Comparison of ENCODE assay signal across 29 cellular contexts in genomic region chr18:71598374-71598773, GRCh38.
A peak's percentile ranks its signal among the peaks of the same experiment; 100 is the strongest.
DNase-seq lines count a peak whose midpoint lies in the region; ATAC-seq and TF ChIP-seq lines count a peak whose summit lies in the region.
"Had no signal": no experiment of that assay in that cellular context is flagged by ENCODE, and none has a peak within 500 bp of the region (broad histone marks: within the 10 kb centered on the region; RNA-seq: fewer than 3 reads in every experiment).

No MANE protein-coding gene starts in this region.

- H3K4me3 ChIP-seq in thyroid gland (replicated peaks in 1 of 3): no peak overlapping the region
- H3K4me3 ChIP-seq: A549, PC-9, SJSA1 had no signal

- no peaks in the 10 kb centered on the region for H3K27me3 ChIP-seq in thyroid gland
- H3K27me3 ChIP-seq: SJSA1 had no signal

- no peaks in the 10 kb centered on the region for H3K36me3 Mint-ChIP-seq in activated CD4-positive, alpha-beta T cell treated with anti-CD3 and anti-CD28 coated beads, Interleukin-2, amount 10 ng/mL, durations not matched to agents 24 days and 14 days (ENCODE audit: low read depth)
- H3K36me3 Mint-ChIP-seq: CD8-positive, alpha-beta T cell had no signal

- WGBS in thyroid gland, 2 donors: 57 to 67% methylated on average over 1 of the region's 1 CpG

- TF ChIP-seq POLR2A in thyroid gland (IDR thresholded peaks at IDR 0.05): no peak

- no peak overlapping the region for H3K4me3 Mint-ChIP-seq in activated CD4-positive, alpha-beta T cell treated with anti-CD3 and anti-CD28 coated beads, Interleukin-2, amount 10 ng/mL, durations not matched to agents 24 days and 14 days
- H3K4me3 Mint-ChIP-seq: CD8-positive, alpha-beta T cell had no signal

- peak; percentile 88 for ATAC-seq in SK-N-SH treated with all-trans-retinoic acid at 6 μM for 48 hours
- ATAC-seq: A549; CD8-positive, alpha-beta T cell had no signal

- H3K36me3 ChIP-seq in thyroid gland: no peaks in the 10 kb centered on the region
- H3K36me3 ChIP-seq: SJSA1 had no signal

- no peak for TF ChIP-seq CTCF in thyroid gland (IDR thresholded peaks at IDR 0.05)

- no peaks in the 10 kb centered on the region for H3K9me3 ChIP-seq in thyroid gland
- H3K9me3 ChIP-seq: A549, Caco-2, SJSA1 had no signal

- no peaks in the 10 kb centered on the region for H3K4me1 ChIP-seq in thyroid gland
- H3K4me1 ChIP-seq: A549, Caco-2, SJSA1 had no signal

- no peaks in the 10 kb centered on the region for H3K4me1 Mint-ChIP-seq in activated CD4-positive, alpha-beta T cell treated with anti-CD3 and anti-CD28 coated beads, Interleukin-2, amount 10 ng/mL, durations not matched to agents 24 days and 14 days

- H3K27me3 Mint-ChIP-seq in activated CD4-positive, alpha-beta T cell treated with anti-CD3 and anti-CD28 coated beads, Interleukin-2, amount 10 ng/mL, durations not matched to agents 24 days and 14 days: no peaks in the 10 kb centered on the region

- no peak overlapping the region for H3K27ac Mint-ChIP-seq in activated CD4-positive, alpha-beta T cell treated with anti-CD3 and anti-CD28 coated beads, Interleukin-2, amount 10 ng/mL, durations not matched to agents 24 days and 14 days
- H3K27ac Mint-ChIP-seq: CD8-positive, alpha-beta T cell had no signal

- peak; percentile 77 for DNase-seq in NCI-H146 (lab: John Stamatoyannopoulos, UW)
- peak; percentile 29 for DNase-seq in fibroblast of gingiva (ENCODE audit: low read depth)
- DNase-seq in iris pigment epithelial cell (ENCODE audit: low read depth): peak; percentile 31
- DNase-seq in thyroid gland: no peak
- no peak for DNase-seq in stimulated activated naive CD4-positive, alpha-beta T cell treated with Interleukin-2 at 50 U/mL for 16 hours (lab: John Stamatoyannopoulos, UW)
- DNase-seq in activated CD4-positive, alpha-beta T cell treated with anti-CD3 and anti-CD28 coated beads, Interleukin-2, amount 10 ng/mL, durations not matched to agents 24 days and 14 days: no peak
- DNase-seq in cerebellar nuclear complex (lab: John Stamatoyannopoulos, UW): no peak
- DNase-seq: C1 segment of cervical spinal cord; Caco-2; CD8-positive, alpha-beta T cell; DMS 273 treated with DMSO at 0.1 percent for 48 hours; DMS79; GF-D8; HCEC 1CT; IMR-90; KG1; NCI-H1048; NCI-H187; NCI-H2081 treated with DMSO at 0.1 percent for 48 hours; NCI-H2171; NCI-H446; NCI-H524 treated with DMSO at 0.1 percent for 48 hours; NCI-H774; PC-9; Right ventricle myocardium superior; SW 1271 had no signal

- H3K9me3 Mint-ChIP-seq in activated CD4-positive, alpha-beta T cell treated with anti-CD3 and anti-CD28 coated beads, Interleukin-2, amount 10 ng/mL, durations not matched to agents 24 days and 14 days: no peaks in the 10 kb centered on the region

- no peak overlapping the region for H3K27ac ChIP-seq in thyroid gland
- H3K27ac ChIP-seq: A549, PC-9, SJSA1 had no signal

- intact Hi-C loops in thyroid gland (cut with DNase I): no loop called here
- intact Hi-C loops in activated CD4-positive, alpha-beta T cell treated with anti-CD3 and anti-CD28 coated beads, Interleukin-2, amount 10 ng/mL, durations not matched to agents 24 days and 14 days (cut with micrococcal nuclease): no loop called here

TF ChIP-seq in SK-N-SH treated with all-trans-retinoic acid at 6 μM for 48 hours, 23 proteins besides CTCF, POLR2A, EP300 and RAD21:
- no peak for TF ChIP-seq RARB (CRISPR knock-in tag; IDR thresholded peaks at IDR 0.05)

Comparison
In these comparisons a context has a peak if more than half of its experiments do, and no peak if none do; other contexts are left out.
1. DNase-seq: peak in NCI-H146 (single experiment), fibroblast of gingiva (single experiment) and iris pigment epithelial cell (single experiment); none in thyroid gland (0 of 2), stimulated activated naive CD4-positive, alpha-beta T cell treated with Interleukin-2 at 50 U/mL for 16 hours (single experiment), activated CD4-positive, alpha-beta T cell treated with anti-CD3 and anti-CD28 coated beads, Interleukin-2, amount 10 ng/mL, durations not matched to agents 24 days and 14 days (single experiment) and cerebellar nuclear complex (0 of 2).